In the genomic region with DNA sequence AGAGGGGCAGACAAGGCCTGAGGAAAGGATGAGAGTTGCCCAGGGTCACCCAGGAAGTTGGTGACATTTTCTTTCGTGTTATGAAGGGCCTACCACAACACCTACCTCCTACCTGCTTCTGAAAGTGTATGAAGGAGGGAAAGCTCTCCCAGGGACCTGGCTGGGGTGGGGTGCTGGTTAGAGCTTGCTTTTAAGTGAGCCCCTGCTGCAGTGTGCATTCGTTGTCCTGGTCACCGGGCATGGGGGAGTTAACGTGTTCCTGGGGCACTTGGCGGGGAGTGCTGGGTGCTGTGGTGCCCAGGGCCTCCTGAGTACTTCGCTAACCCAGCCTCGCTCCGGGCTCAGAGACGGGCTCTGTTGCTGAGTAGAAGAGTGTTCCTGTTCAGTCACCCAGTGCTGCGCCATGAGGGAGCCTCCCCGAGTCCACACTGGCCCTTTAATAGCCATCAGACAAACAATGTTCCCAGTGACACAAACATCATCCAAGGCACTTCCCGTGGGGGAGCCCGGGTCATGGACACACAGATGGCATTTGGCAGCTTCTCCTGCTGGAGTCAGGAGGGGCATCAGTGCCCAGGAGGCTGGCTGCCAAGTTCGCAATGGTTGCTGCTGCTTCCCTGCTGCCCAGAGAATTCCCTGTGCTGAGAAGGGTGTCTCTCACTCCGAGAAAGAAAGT, we compare ENCODE assay signal across 10 cellular contexts.
DNase-seq lines count a peak whose midpoint lies in the region; ATAC-seq and TF ChIP-seq lines count a peak whose summit lies in the region.
"Had no signal": no experiment of that assay in that cellular context is flagged by ENCODE, and none has a peak within 500 bp of the region (broad histone marks: within the 10 kb centered on the region; RNA-seq: fewer than 3 reads in every experiment).

No MANE protein-coding gene starts in this region.

- peaks cover 5% of the 10 kb centered on the region for H3K36me3 Mint-ChIP-seq in activated naive CD8-positive, alpha-beta T cell
- H3K36me3 Mint-ChIP-seq in activated naive CD8-positive, alpha-beta T cell treated with anti-CD3 and anti-CD28 coated beads for 36 hours, result no peaks in the 10 kb centered on the region

- H3K79me2 ChIP-seq in mesendoderm (ENCODE audit: control insufficient read depth, insufficient read depth, low read length), result no peaks in the 10 kb centered on the region

- no peak overlapping the region for H3K18ac ChIP-seq in mesenchymal stem cell (ENCODE audit: low read depth in 1 of 2, low read length in 2 of 2)
- H3K18ac ChIP-seq in mesendoderm (ENCODE audit: low read length), result no peak overlapping the region

- no peaks in the 10 kb centered on the region for H3K9me3 Mint-ChIP-seq in activated naive CD8-positive, alpha-beta T cell (ENCODE audit: low read depth)
- H3K9me3 Mint-ChIP-seq in activated naive CD8-positive, alpha-beta T cell treated with anti-CD3 and anti-CD28 coated beads for 36 hours, result no peaks in the 10 kb centered on the region

- H3K4me3 ChIP-seq in upper lobe of left lung, result peak overlapping the region in 1 of 4 donors; percentile 11
- no peak overlapping the region for H3K4me3 ChIP-seq in mesenchymal stem cell (ENCODE audit: insufficient read depth in 1 of 2, low read depth in 1 of 2, low read length in 2 of 2)
- no peak overlapping the region for H3K4me3 ChIP-seq in mesendoderm (ENCODE audit: low read length)

- H3K4me2 ChIP-seq in mesenchymal stem cell (ENCODE audit: low read length, poor library complexity, severe bottlenecking) (no peak overlapping the region), mesendoderm (ENCODE audit: low read length) (no peak overlapping the region)

- WGBS in upper lobe of left lung, 2 donors, result 16 to 51% methylated on average over 5 to 15 of the region's 15 CpGs
- WGBS in mesenchymal stem cell, result 98% methylated on average over 15 of the region's 15 CpGs
- no CpG with 5 or more reads among the region's 15 CpGs for WGBS in mesendoderm (ENCODE audit: extremely low coverage, insufficient coverage, low lambda C conversion rate)

- DNase-seq in activated naive CD8-positive, alpha-beta T cell treated with anti-CD3 and anti-CD28 coated beads for 36 hours, result no peak
- DNase-seq in dermis blood vessel endothelial cell, result peak; percentile 37
- DNase-seq in mucosa of gallbladder (ENCODE audit: low spot score), result peak; percentile 79
- peak; percentile 37 to 47 for DNase-seq in upper lobe of left lung
- DNase-seq in mesenchymal stem cell, result no peak
- no peak for DNase-seq in mesendoderm
- DNase-seq: NCI-H146, PC-3 had no signal

- H3K27ac Mint-ChIP-seq in activated naive CD8-positive, alpha-beta T cell, result peak overlapping the region; percentile 34
- no peak overlapping the region for H3K27ac Mint-ChIP-seq in activated naive CD8-positive, alpha-beta T cell treated with anti-CD3 and anti-CD28 coated beads for 36 hours

- H3K4me1 ChIP-seq in upper lobe of left lung (peaks cover 40 to 48% (median 44%) of the 10 kb centered on the region in 4 donors), mesenchymal stem cell (ENCODE audit: control insufficient read depth, insufficient read depth, low read depth, low read length) (peaks cover 3% of the 10 kb centered on the region), mesendoderm (ENCODE audit: control insufficient read depth, low read depth, low read length) (no peaks in the 10 kb centered on the region)

- no peak overlapping the region for H2AFZ ChIP-seq in mesenchymal stem cell (ENCODE audit: low read depth, low read length)

- H3K27me3 ChIP-seq in upper lobe of left lung, result no peaks in the 10 kb centered on the region
- no peaks in the 10 kb centered on the region for H3K27me3 ChIP-seq in mesenchymal stem cell (ENCODE audit: control insufficient read depth in 1 of 2, insufficient read depth in 1 of 2, low read length in 2 of 2)
- no peaks in the 10 kb centered on the region for H3K27me3 ChIP-seq in mesendoderm (ENCODE audit: insufficient read depth, low read length, poor library complexity)

- no peak overlapping the region for H2BK12ac ChIP-seq in mesenchymal stem cell (ENCODE audit: low read length in 2 of 2)

- H2BK5ac ChIP-seq in mesenchymal stem cell (ENCODE audit: low read depth, low read length, poor library complexity, severe bottlenecking), result no peak overlapping the region
- H2BK5ac ChIP-seq in mesendoderm (ENCODE audit: low read length), result no peak overlapping the region

- TF ChIP-seq POLR2A in upper lobe of left lung (IDR thresholded peaks at IDR 0.05), result no peak

- peaks cover 10% of the 10 kb centered on the region for H3K4me1 Mint-ChIP-seq in activated naive CD8-positive, alpha-beta T cell (ENCODE audit: low read depth)
- H3K4me1 Mint-ChIP-seq in activated naive CD8-positive, alpha-beta T cell treated with anti-CD3 and anti-CD28 coated beads for 36 hours, result peaks cover 20% of the 10 kb centered on the region

- H4K91ac ChIP-seq in mesenchymal stem cell (ENCODE audit: low read length), result no peak overlapping the region

- H3K14ac ChIP-seq in mesenchymal stem cell (ENCODE audit: low read length in 2 of 2), result no peak overlapping the region

- no peak overlapping the region for H3K56ac ChIP-seq in mesendoderm (ENCODE audit: low read length)

- no peaks in the 10 kb centered on the region for H3K27me3 Mint-ChIP-seq in activated naive CD8-positive, alpha-beta T cell
- H3K27me3 Mint-ChIP-seq in activated naive CD8-positive, alpha-beta T cell treated with anti-CD3 and anti-CD28 coated beads for 36 hours, result no peaks in the 10 kb centered on the region

- no peak overlapping the region for H3K9ac ChIP-seq in mesenchymal stem cell (ENCODE audit: low read length)
- no peak overlapping the region for H3K9ac ChIP-seq in mesendoderm (ENCODE audit: low read length)

- peak in 1 of 2 donors; percentile 9 for ATAC-seq in upper lobe of left lung (ENCODE audit: low FRiP score in 2 of 2)
- ATAC-seq in HG03135 (IDR thresholded peaks at IDR 0.05; ENCODE audit: unreplicated experiment), result no peak
- ATAC-seq: PC-3 had no signal

- peak overlapping the region; percentile 7 to 61 (median 15) for H3K27ac ChIP-seq in upper lobe of left lung
- no peak overlapping the region for H3K27ac ChIP-seq in mesenchymal stem cell (ENCODE audit: low read length, poor library complexity, severe bottlenecking)
- no peak overlapping the region for H3K27ac ChIP-seq in mesendoderm (ENCODE audit: low read depth, low read length)

- H4K8ac ChIP-seq in mesenchymal stem cell (ENCODE audit: low read length) (no peak overlapping the region), mesendoderm (ENCODE audit: low read depth, low read length) (no peak overlapping the region)

- H3K4ac ChIP-seq in mesenchymal stem cell (ENCODE audit: low read depth in 1 of 2, low read length in 2 of 2), result no peak overlapping the region
- H3K4ac ChIP-seq in mesendoderm (ENCODE audit: low read depth, low read length), result no peak overlapping the region

- H2BK120ac ChIP-seq in mesenchymal stem cell (ENCODE audit: low read depth, low read length) (no peak overlapping the region), mesendoderm (ENCODE audit: low read depth, low read length) (no peak overlapping the region)

- no peak overlapping the region for H4K5ac ChIP-seq in mesendoderm (ENCODE audit: low read length)

- H3K36me3 ChIP-seq in upper lobe of left lung, result peaks cover 0 to 9% (median 2%) of the 10 kb centered on the region in 4 donors
- peaks cover 40 to 59% of the 10 kb centered on the region in 2 experiments for H3K36me3 ChIP-seq in mesenchymal stem cell (ENCODE audit: control insufficient read depth in 1 of 2, insufficient read depth in 2 of 2, low read depth in 1 of 2, low read length in 2 of 2)
- no peaks in the 10 kb centered on the region for H3K36me3 ChIP-seq in mesendoderm (ENCODE audit: control insufficient read depth, insufficient read depth, low read length)

- no peak overlapping the region for H3K4me3 Mint-ChIP-seq in activated naive CD8-positive, alpha-beta T cell
- no peak overlapping the region for H3K4me3 Mint-ChIP-seq in activated naive CD8-positive, alpha-beta T cell treated with anti-CD3 and anti-CD28 coated beads for 36 hours

- H3K79me1 ChIP-seq in mesenchymal stem cell (replicated peaks; ENCODE audit: low read length, poor library complexity, severe bottlenecking) (peaks cover 65% of the 10 kb centered on the region), mesendoderm (ENCODE audit: low read length) (no peaks in the 10 kb centered on the region)

- H2AK5ac ChIP-seq in mesenchymal stem cell (ENCODE audit: low read length, severe bottlenecking), result no peak overlapping the region
- no peak overlapping the region for H2AK5ac ChIP-seq in mesendoderm (ENCODE audit: low read length)

- H3K9me3 ChIP-seq in upper lobe of left lung, result no peaks in the 10 kb centered on the region
- H3K9me3 ChIP-seq in mesenchymal stem cell (ENCODE audit: control insufficient read depth, low read length), result no peaks in the 10 kb centered on the region

- no peak overlapping the region for H3K23ac ChIP-seq in mesenchymal stem cell (ENCODE audit: low read length in 2 of 2)
- H3K23ac ChIP-seq in mesendoderm (ENCODE audit: low read length), result no peak overlapping the region

- TF ChIP-seq EP300 in upper lobe of left lung (IDR thresholded peaks at IDR 0.05), result no peak

- no peak for TF ChIP-seq CTCF in upper lobe of left lung (IDR thresholded peaks at IDR 0.05)

- H2BK15ac ChIP-seq in mesenchymal stem cell (ENCODE audit: low read depth, poor library complexity, severe bottlenecking) (no peak overlapping the region), mesendoderm (replicated peaks; ENCODE audit: low read depth) (no peak overlapping the region)

Comparison
In these comparisons a context has a peak if more than half of its experiments do, and no peak if none do; other contexts are left out.
1. DNase-seq: peak in dermis blood vessel endothelial cell (single experiment), mucosa of gallbladder (single experiment) and upper lobe of left lung (2 of 2); none in activated naive CD8-positive, alpha-beta T cell treated with anti-CD3 and anti-CD28 coated beads for 36 hours (single experiment), mesenchymal stem cell (single experiment) and mesendoderm (single experiment).
2. H3K27ac ChIP-seq: peak in upper lobe of left lung (4 of 4); none in mesenchymal stem cell (single experiment) and mesendoderm (single experiment).